In genomic region chr12:43282106-43282505, GRCh38 we compare ENCODE assay signal across 10 cellular contexts.
DNase-seq lines count a peak whose midpoint lies in the region; ATAC-seq, FAIRE-seq and TF ChIP-seq lines count a peak whose summit lies in the region.
"Had no signal": no experiment of that assay in that cellular context is flagged by ENCODE, and none has a peak within 500 bp of the region (broad histone marks: within the 10 kb centered on the region; RNA-seq: fewer than 3 reads in every experiment).

No MANE protein-coding gene starts in this region.

- POLR2A ChIA-PET in A549 (lab: Yijun Ruan, JAX): no interaction called here

- H3K4me3 ChIP-seq in A549: no peak overlapping the region
- no peak overlapping the region for H3K4me3 ChIP-seq in GM23248
- no peak overlapping the region for H3K4me3 ChIP-seq in fibroblast of pulmonary artery (replicated peaks; ENCODE audit: low read depth, low read length)

- H2AFZ ChIP-seq in GM23248: no peak overlapping the region

- peak in 1 of 2 experiments; percentile 25 for DNase-seq in A549 (ENCODE audit: low read depth in 1 of 2, low spot score in 1 of 2)
- DNase-seq in GM23248: peak; percentile 63
- peak; percentile 29 for DNase-seq in RCC 7860 (ENCODE audit: low spot score)
- peak; percentile 77 for DNase-seq in fibroblast of pulmonary artery (ENCODE audit: low read depth)
- no peak for DNase-seq in DMS153 (lab: John Stamatoyannopoulos, UW)
- DNase-seq: activated CD4-positive, alpha-beta T cell treated with anti-CD3 and anti-CD28 coated beads, Interleukin-2, amount 50 U/mL, for 1 hour; natural killer cell had no signal

- TF ChIP-seq POLR2A in A549 (IDR thresholded peaks at IDR 0.05; ENCODE audit: low read length): no peak

- H3K27ac ChIP-seq in A549: no peak overlapping the region
- H3K27ac ChIP-seq in GM23248: no peak overlapping the region

- CTCF ChIA-PET in A549 (lab: Yijun Ruan, JAX): interaction anchor here (0.9 to 2.6 kb wide), 3 partner anchors 9 to 809 kb away, joined by 3 to 12 read pairs (median 3); no protein-coding TSS in a partner anchor

- TF ChIP-seq CTCF in A549 (IDR thresholded peaks at IDR 0.05) (peak; percentile 52; the same call in 2 of the 3 replicates), fibroblast of pulmonary artery (IDR thresholded peaks at IDR 0.05; ENCODE audit: low read length, missing control alignments) (peak; percentile 51)

- ATAC-seq in A549 (no peak), GM19035 (IDR thresholded peaks at IDR 0.05; ENCODE audit: unreplicated experiment) (no peak), HG02884 (IDR thresholded peaks at IDR 0.05; ENCODE audit: unreplicated experiment) (no peak), HG02870 (IDR thresholded peaks at IDR 0.05; ENCODE audit: unreplicated experiment) (no peak)
- ATAC-seq: natural killer cell had no signal

- no peaks in the 10 kb centered on the region for H3K27me3 ChIP-seq in GM23248 (replicated peaks; ENCODE audit: insufficient read depth)

- no peaks in the 10 kb centered on the region for H3K79me2 ChIP-seq in GM23248 (ENCODE audit: insufficient read depth)

- H3K9me3 ChIP-seq in A549 (peaks cover 4% of the 10 kb centered on the region; the same call in 2 of the 3 replicates), GM23248 (ENCODE audit: low read depth) (no peaks in the 10 kb centered on the region)

- peaks cover 40% of the 10 kb centered on the region for H3F3A ChIP-seq in GM23248 (ENCODE audit: insufficient read depth)

- FAIRE-seq in A549 (lab: Jason Lieb, UNC): no peak
- peak; percentile 86 for FAIRE-seq in RCC 7860 (lab: Jason Lieb, UNC)

- TF ChIP-seq EP300 in A549 (IDR thresholded peaks at IDR 0.05): no peak

- H3K4me1 ChIP-seq in A549 (peaks cover 15% of the 10 kb centered on the region; the same call in 2 of the 3 replicates), GM23248 (ENCODE audit: insufficient read depth) (peaks cover 63% of the 10 kb centered on the region)

- no peaks in the 10 kb centered on the region for H3K36me3 ChIP-seq in GM23248 (ENCODE audit: low read depth)

- TF ChIP-seq RAD21 in A549 (conservative IDR thresholded peaks at IDR 0.05 in 1 of 2, IDR thresholded peaks at IDR 0.05 in 1 of 2): peak; percentile 71 to 83

- H3K4me2 ChIP-seq in A549 (no peak overlapping the region), GM23248 (ENCODE audit: unreplicated experiment) (no peak overlapping the region)

- no peaks in the 10 kb centered on the region for H3K9me2 ChIP-seq in GM23248 (ENCODE audit: insufficient read depth)

- H4K20me1 ChIP-seq in GM23248 (ENCODE audit: insufficient read depth): no peaks in the 10 kb centered on the region

- H3K9ac ChIP-seq in GM23248: no peak overlapping the region

- in situ Hi-C loops in GM23248 (cut with MboI): loop anchor here (25.0 kb wide), 1 partner anchor 1145 kb away; the partner anchor contains the start of gene GXYLT1

TF ChIP-seq in A549, 52 proteins besides CTCF, POLR2A, EP300 and RAD21:
- TF ChIP-seq SMC3 (IDR thresholded peaks at IDR 0.05) (peak; percentile 69), JUNB (IDR thresholded peaks at IDR 0.05) (no peak)
